Comparison of ENCODE assay signal across 13 cellular contexts in genomic region chr10:8138471-8138870, GRCh38.
DNase-seq lines count a peak whose midpoint lies in the region; TF ChIP-seq lines count a peak whose summit lies in the region.
"Had no signal": no experiment of that assay in that cellular context is flagged by ENCODE, and none has a peak within 500 bp of the region (broad histone marks: within the 10 kb centered on the region; RNA-seq: fewer than 3 reads in every experiment).

No MANE protein-coding gene starts in this region.

- 83% methylated on average over 3 of the region's 3 CpGs for WGBS in suprapubic skin

- CTCF ChIA-PET in CD8-positive, alpha-beta memory T cell (lab: Charles Lee): interaction anchor here (0.6 kb wide), 1 partner anchor 11 kb away, joined by 3 read pairs; no protein-coding TSS in a partner anchor

- peak overlapping the region in 4 of 8 donors; percentile 17 to 71 (median 61) for H3K27ac Mint-ChIP-seq in CD8-positive, alpha-beta memory T cell
- H3K27ac Mint-ChIP-seq in activated T-helper 1 cell treated with anti-CD3 and anti-CD28 coated beads, Interleukin-12 subunit alpha, Interleukin-12 subunit beta, Interleukin-2, Interleukin-4 antibody, amounts not matched to agents 30 ng/mL and 10 ng/mL and 1 ng/mL, durations not matched to agents 14 hours and 24 hours and 36 hours: peak overlapping the region; percentile 56
- H3K27ac Mint-ChIP-seq: GM23338 had no signal

- H3K27me3 ChIP-seq in CD8-positive, alpha-beta memory T cell (ENCODE audit: insufficient read depth, low read length, poor library complexity, severe bottlenecking): no peaks in the 10 kb centered on the region
- H3K27me3 ChIP-seq in suprapubic skin: no peaks in the 10 kb centered on the region

- no peak for DNase-seq in CD8-positive, alpha-beta memory T cell
- DNase-seq in HT1080 (ENCODE audit: low read depth) (peak; percentile 86), kidney tubule cell (ENCODE audit: low spot score) (peak; percentile 45), NCI-H446 (lab: John Stamatoyannopoulos, UW) (no peak), DMS153 (lab: John Stamatoyannopoulos, UW) (no peak), suprapubic skin (ENCODE audit: low spot score in 2 of 2) (no peak)
- DNase-seq in activated T-helper 1 cell treated with anti-CD3 and anti-CD28 coated beads, Interleukin-12 subunit alpha, Interleukin-12 subunit beta, Interleukin-2, Interleukin-4 antibody, amounts not matched to agents 30 ng/mL and 10 ng/mL and 1 ng/mL, durations not matched to agents 14 hours and 24 hours and 36 hours (ENCODE audit: low spot score): no peak
- DNase-seq: activated CD4-positive, alpha-beta T cell treated with anti-CD3 and anti-CD28 coated beads for 1 hour; naive B cell; NCI-H146; tibial artery had no signal

- H3K4me3 ChIP-seq in CD8-positive, alpha-beta memory T cell (ENCODE audit: low read length): no peak overlapping the region
- no peak overlapping the region for H3K4me3 ChIP-seq in suprapubic skin
- H3K4me3 ChIP-seq: GM23338, SK-N-MC, tibial artery had no signal

- no peaks in the 10 kb centered on the region for H3K36me3 ChIP-seq in CD8-positive, alpha-beta memory T cell (ENCODE audit: insufficient read depth, low read length)
- H3K36me3 ChIP-seq in suprapubic skin: no peaks in the 10 kb centered on the region
- H3K36me3 ChIP-seq: tibial artery had no signal

- peaks cover 0 to 7% (median 0%) of the 10 kb centered on the region in 3 donors for H3K36me3 Mint-ChIP-seq in CD8-positive, alpha-beta memory T cell
- peaks cover 1% of the 10 kb centered on the region for H3K36me3 Mint-ChIP-seq in activated T-helper 1 cell treated with anti-CD3 and anti-CD28 coated beads, Interleukin-12 subunit alpha, Interleukin-12 subunit beta, Interleukin-2, Interleukin-4 antibody, amounts not matched to agents 30 ng/mL and 10 ng/mL and 1 ng/mL, durations not matched to agents 14 hours and 24 hours and 36 hours (ENCODE audit: low read depth)
- H3K36me3 Mint-ChIP-seq: naive B cell had no signal

- peaks cover 16% of the 10 kb centered on the region for H3K4me1 ChIP-seq in CD8-positive, alpha-beta memory T cell (ENCODE audit: insufficient read depth, low read length)
- H3K4me1 ChIP-seq in suprapubic skin: no peaks in the 10 kb centered on the region
- H3K4me1 ChIP-seq: tibial artery had no signal

- POLR2A ChIA-PET in CD8-positive, alpha-beta memory T cell (lab: Charles Lee): interaction anchor here (0.6 kb wide), 1 partner anchor 78 kb away, joined by 5 read pairs; no protein-coding TSS in a partner anchor

- H3K27ac ChIP-seq in CD8-positive, alpha-beta memory T cell (ENCODE audit: low read depth, low read length): no peak overlapping the region
- H3K27ac ChIP-seq in suprapubic skin: no peak overlapping the region
- H3K27ac ChIP-seq: SK-N-MC, tibial artery had no signal

- H3K4me1 Mint-ChIP-seq in CD8-positive, alpha-beta memory T cell: peaks cover 24 to 32% (median 28%) of the 10 kb centered on the region in 3 donors
- H3K4me1 Mint-ChIP-seq in activated T-helper 1 cell treated with anti-CD3 and anti-CD28 coated beads, Interleukin-12 subunit alpha, Interleukin-12 subunit beta, Interleukin-2, Interleukin-4 antibody, amounts not matched to agents 30 ng/mL and 10 ng/mL and 1 ng/mL, durations not matched to agents 14 hours and 24 hours and 36 hours (ENCODE audit: low read depth): peaks cover 57% of the 10 kb centered on the region
- H3K4me1 Mint-ChIP-seq: GM23338 had no signal

- intact Hi-C loops in activated T-helper 1 cell treated with anti-CD3 and anti-CD28 coated beads, Interleukin-12 subunit alpha, Interleukin-12 subunit beta, Interleukin-2, Interleukin-4 antibody, amounts not matched to agents 30 ng/mL and 10 ng/mL and 1 ng/mL, durations not matched to agents 14 hours and 24 hours and 36 hours (cut with micrococcal nuclease): loop anchor here (2.0 to 10.0 kb wide), 3 partner anchors 438 to 1156 kb away; no protein-coding TSS in a partner anchor

- TF ChIP-seq POLR2A in suprapubic skin (IDR thresholded peaks at IDR 0.05): no peak

- no peak for TF ChIP-seq EP300 in suprapubic skin (IDR thresholded peaks at IDR 0.05)

- H3K9me3 ChIP-seq in CD8-positive, alpha-beta memory T cell (ENCODE audit: low read length): no peaks in the 10 kb centered on the region
- no peaks in the 10 kb centered on the region for H3K9me3 ChIP-seq in suprapubic skin
- H3K9me3 ChIP-seq: tibial artery had no signal

- H3K27me3 Mint-ChIP-seq in CD8-positive, alpha-beta memory T cell: peaks cover 1 to 8% of the 10 kb centered on the region in 2 donors
- no peaks in the 10 kb centered on the region for H3K27me3 Mint-ChIP-seq in activated T-helper 1 cell treated with anti-CD3 and anti-CD28 coated beads, Interleukin-12 subunit alpha, Interleukin-12 subunit beta, Interleukin-2, Interleukin-4 antibody, amounts not matched to agents 30 ng/mL and 10 ng/mL and 1 ng/mL, durations not matched to agents 14 hours and 24 hours and 36 hours (ENCODE audit: insufficient read depth)

- H3K9me3 Mint-ChIP-seq in CD8-positive, alpha-beta memory T cell: no peaks in the 10 kb centered on the region
- H3K9me3 Mint-ChIP-seq in activated T-helper 1 cell treated with anti-CD3 and anti-CD28 coated beads, Interleukin-12 subunit alpha, Interleukin-12 subunit beta, Interleukin-2, Interleukin-4 antibody, amounts not matched to agents 30 ng/mL and 10 ng/mL and 1 ng/mL, durations not matched to agents 14 hours and 24 hours and 36 hours: no peaks in the 10 kb centered on the region
- H3K9me3 Mint-ChIP-seq: GM23338 had no signal

- no peak for TF ChIP-seq CTCF in suprapubic skin (IDR thresholded peaks at IDR 0.05)

- H3K4me3 Mint-ChIP-seq in CD8-positive, alpha-beta memory T cell: peak overlapping the region in 4 of 7 donors; percentile 6 to 79 (median 29)
- H3K4me3 Mint-ChIP-seq in activated T-helper 1 cell treated with anti-CD3 and anti-CD28 coated beads, Interleukin-12 subunit alpha, Interleukin-12 subunit beta, Interleukin-2, Interleukin-4 antibody, amounts not matched to agents 30 ng/mL and 10 ng/mL and 1 ng/mL, durations not matched to agents 14 hours and 24 hours and 36 hours: peak overlapping the region; percentile 15
- H3K4me3 Mint-ChIP-seq: GM23338, naive B cell had no signal

Comparison
In these comparisons a context has a peak if more than half of its experiments do, and no peak if none do; other contexts are left out.
1. DNase-seq: peak in HT1080 (single experiment) and kidney tubule cell (single experiment); none in CD8-positive, alpha-beta memory T cell (0 of 5), activated T-helper 1 cell treated with anti-CD3 and anti-CD28 coated beads, Interleukin-12 subunit alpha, Interleukin-12 subunit beta, Interleukin-2, Interleukin-4 antibody, amounts not matched to agents 30 ng/mL and 10 ng/mL and 1 ng/mL, durations not matched to agents 14 hours and 24 hours and 36 hours (single experiment), NCI-H446 (0 of 2), DMS153 (single experiment) and suprapubic skin (0 of 2).